In genomic region chr7:73971701-73972341, GRCh38 we compare ENCODE assay signal across 10 cellular contexts. TPM values are rescaled to one million over a fixed set of nuclear protein-coding genes. Genes with fewer than 3 reads are reported as not detected.
DNase-seq lines count a peak whose midpoint lies in the region; ATAC-seq, FAIRE-seq and TF ChIP-seq lines count a peak whose summit lies in the region.
"Had no signal": no experiment of that assay in that cellular context is flagged by ENCODE, and none has a peak within 500 bp of the region (broad histone marks: within the 10 kb centered on the region; RNA-seq: fewer than 3 reads in every experiment).

No MANE protein-coding gene starts in this region.

- no peak overlapping the region for H2AFZ ChIP-seq in K562 (ENCODE audit: low read depth, low read length)

- TF ChIP-seq RAD21 in K562 (CRISPR knock-in tag; conservative IDR thresholded peaks at IDR 0.05 in 1 of 2, IDR thresholded peaks at IDR 0.05 in 1 of 2): no peak

- DNase-seq in AG04450 (ENCODE audit: low read depth, low spot score) (no peak), HT-29 (ENCODE audit: low spot score) (peak; percentile 63), K562 (ENCODE audit: extremely low read depth in 1 of 4, low spot score in 3 of 4) (peak in 1 of 4 experiments; percentile 11), right lobe of liver (peak in 2 of 3 donors; percentile 21 to 33), NAMALWA (ENCODE audit: low spot score) (no peak), T-helper 9 cell (no peak)
- DNase-seq in activated CD4-positive, alpha-beta T cell treated with anti-CD3 and anti-CD28 coated beads, Interleukin-2, amount 10 ng/mL, durations not matched to agents 7 days and 5 days: no peak

- H3K27ac Mint-ChIP-seq in activated CD4-positive, alpha-beta T cell treated with anti-CD3 and anti-CD28 coated beads, Interleukin-2, amount 10 ng/mL, durations not matched to agents 7 days and 5 days: no peak overlapping the region
- H3K27ac Mint-ChIP-seq: CD4-positive, alpha-beta T cell had no signal

- no peaks in the 10 kb centered on the region for H3K36me3 ChIP-seq in K562 (ENCODE audit: control insufficient read depth, insufficient read depth, low read length)
- no peaks in the 10 kb centered on the region for H3K36me3 ChIP-seq in right lobe of liver
- H3K36me3 ChIP-seq: ascending aorta had no signal

- CTCF ChIA-PET in AG04450 (lab: Charles Lee) (interaction anchor here (0.9 kb wide), 1 partner anchor 49 kb away, joined by 3 read pairs; no protein-coding TSS in a partner anchor), K562 (lab: Yijun Ruan, JAX; ENCODE audit: low intra/inter-chr PET ratio) (no interaction called here)
- CTCF ChIA-PET in activated CD4-positive, alpha-beta T cell treated with anti-CD3 and anti-CD28 coated beads, Interleukin-2, amount 10 ng/mL, durations not matched to agents 7 days and 5 days (lab: Charles Lee): interaction anchor here (0.6 kb wide), 1 partner anchor 9 kb away, joined by 3 read pairs; no protein-coding TSS in a partner anchor

- H3K36me3 Mint-ChIP-seq in activated CD4-positive, alpha-beta T cell treated with anti-CD3 and anti-CD28 coated beads, Interleukin-2, amount 10 ng/mL, durations not matched to agents 7 days and 5 days (ENCODE audit: low read depth): no peaks in the 10 kb centered on the region

- peak overlapping the region in 1 of 2 experiments; percentile 50; a peak in 1 of 4 replicates for H3K9ac ChIP-seq in K562 (ENCODE audit: insufficient read depth in 1 of 2, low read depth in 2 of 2, low read length in 2 of 2)

- H3K4me3 ChIP-seq in AG04450 (ENCODE audit: low read depth, low read length) (no peak overlapping the region), K562 (no peak overlapping the region), right lobe of liver (no peak overlapping the region)
- H3K4me3 ChIP-seq: ascending aorta had no signal

- in situ Hi-C loops in K562 (cut with MboI): no loop called here

- H4K20me1 ChIP-seq in K562 (replicated peaks; ENCODE audit: control insufficient read depth, insufficient read depth, low read length): peaks cover 4% of the 10 kb centered on the region; the same call in 1 of the 2 replicates

- H3K9me1 ChIP-seq in K562 (ENCODE audit: control insufficient read depth, insufficient read depth, low read length): no peaks in the 10 kb centered on the region

- TF ChIP-seq CTCF in AG04450 (IDR thresholded peaks at IDR 0.05; ENCODE audit: low read depth, low read length): peak; percentile 20; the same call in 1 of the 2 replicates
- peak; percentile 25 to 52 (median 26); a peak in 5 of 6 replicates for TF ChIP-seq CTCF in K562 (IDR thresholded peaks at IDR 0.05 in 2 of 3, conservative IDR thresholded peaks at IDR 0.05 in 1 of 3; ENCODE audit: insufficient read depth in 2 of 3, low read depth in 1 of 3, low read length in 3 of 3)
- TF ChIP-seq CTCF in right lobe of liver (IDR thresholded peaks at IDR 0.05): no peak

- H3K27ac ChIP-seq in AG04450 (ENCODE audit: low read depth, low read length) (no peak overlapping the region), K562 (ENCODE audit: extremely low read depth, low read depth, low read length) (no peak overlapping the region), right lobe of liver (no peak overlapping the region)

- H3K27me3 ChIP-seq in AG04450 (ENCODE audit: control insufficient read depth, insufficient read depth, low read length): peaks cover 9% of the 10 kb centered on the region
- peaks cover 21 to 62% of the 10 kb centered on the region in 2 experiments for H3K27me3 ChIP-seq in K562 (ENCODE audit: control insufficient read depth in 2 of 2, insufficient read depth in 2 of 2, low read length in 2 of 2)
- no peaks in the 10 kb centered on the region for H3K27me3 ChIP-seq in right lobe of liver
- H3K27me3 ChIP-seq: ascending aorta had no signal

- POLR2A ChIA-PET in AG04450 (lab: Yijun Ruan, JAX): no interaction called here
- POLR2A ChIA-PET in K562 (lab: Yijun Ruan, JAX): no interaction called here
- POLR2A ChIA-PET in activated CD4-positive, alpha-beta T cell treated with anti-CD3 and anti-CD28 coated beads, Interleukin-2, amount 10 ng/mL, durations not matched to agents 7 days and 5 days (lab: Charles Lee): no interaction called here

- intact Hi-C loops in K562 (cut with micrococcal nuclease) (no loop called here), right lobe of liver (cut with DNase I) (loop anchor here in 1 of 2 donors (10.0 kb wide), 1 partner anchor 107 kb away; the partner anchor contains the start of gene TMEM270)

- H3K9me3 ChIP-seq in AG04450 (ENCODE audit: control insufficient read depth, insufficient read depth, low read length) (no peaks in the 10 kb centered on the region; the same call in 1 of the 2 replicates), K562 (replicated peaks; ENCODE audit: control insufficient read depth, insufficient read depth, low read depth, low read length) (no peaks in the 10 kb centered on the region), right lobe of liver (no peaks in the 10 kb centered on the region)
- H3K9me3 ChIP-seq: ascending aorta had no signal

- TF ChIP-seq EP300 in K562 (IDR thresholded peaks at IDR 0.05; ENCODE audit: low read length): no peak

- H3K4me1 ChIP-seq in K562 (replicated peaks in 1 of 2; ENCODE audit: control insufficient read depth in 2 of 2, insufficient read depth in 2 of 2, low read length in 2 of 2) (peaks cover 0 to 3% of the 10 kb centered on the region in 2 experiments; a peak in 1 of 5 replicates), right lobe of liver (no peaks in the 10 kb centered on the region)

- BruUV-seq in K562 (replicated peaks; lab: Mats Ljungman, UMichigan): no TSS peak

- H3K4me1 Mint-ChIP-seq in activated CD4-positive, alpha-beta T cell treated with anti-CD3 and anti-CD28 coated beads, Interleukin-2, amount 10 ng/mL, durations not matched to agents 7 days and 5 days: peaks cover 2% of the 10 kb centered on the region

- WGBS in K562 (ENCODE audit: insufficient coverage, low coverage, missing lambda C conversion rate): 9% methylated on average over 13 of the region's 13 CpGs
- 62% methylated on average over 7 of the region's 13 CpGs for WGBS in right lobe of liver (ENCODE audit: insufficient coverage, low coverage, low lambda C conversion rate, missing lambda C conversion rate)

- ATAC-seq in K562 (peak; percentile 61), right lobe of liver (peak in 1 of 4 donors; percentile 15), HG03280 (IDR thresholded peaks at IDR 0.05; ENCODE audit: unreplicated experiment) (no peak)

- FAIRE-seq in K562 (lab: Jason Lieb, UNC): peak; percentile 56

- H3K4me3 Mint-ChIP-seq in activated CD4-positive, alpha-beta T cell treated with anti-CD3 and anti-CD28 coated beads, Interleukin-2, amount 10 ng/mL, durations not matched to agents 7 days and 5 days: no peak overlapping the region
- H3K4me3 Mint-ChIP-seq: CD4-positive, alpha-beta T cell had no signal

- no peak for TF ChIP-seq POLR2A in K562 (conservative IDR thresholded peaks at IDR 0.05)
- no peak for TF ChIP-seq POLR2A in right lobe of liver (IDR thresholded peaks at IDR 0.05)

- no peak overlapping the region for H3K4me2 ChIP-seq in K562 (ENCODE audit: insufficient read depth, low read length)

- no peaks in the 10 kb centered on the region for H3K79me2 ChIP-seq in K562 (ENCODE audit: control insufficient read depth, insufficient read depth, low read length)

- peaks cover 3% of the 10 kb centered on the region for H3K9me3 Mint-ChIP-seq in activated CD4-positive, alpha-beta T cell treated with anti-CD3 and anti-CD28 coated beads, Interleukin-2, amount 10 ng/mL, durations not matched to agents 7 days and 5 days
- H3K9me3 Mint-ChIP-seq: CD4-positive, alpha-beta T cell had no signal

- no peaks in the 10 kb centered on the region for H3K27me3 Mint-ChIP-seq in activated CD4-positive, alpha-beta T cell treated with anti-CD3 and anti-CD28 coated beads, Interleukin-2, amount 10 ng/mL, durations not matched to agents 7 days and 5 days

TF ChIP-seq in K562, 482 proteins besides CTCF, POLR2A, EP300 and RAD21 (continues in another document):
- TF ChIP-seq ZNF695 (CRISPR knock-in tag; IDR thresholded peaks at IDR 0.05) (no peak), CXXC5 (CRISPR knock-in tag; IDR thresholded peaks at IDR 0.05) (no peak), TCF7L2 (IDR thresholded peaks at IDR 0.05; ENCODE audit: low read depth, low read length) (no peak)

RNA-seq across cellular contexts. Expression of gene ELN, which starts 56.2 kb away (rescaled TPM):
- polyA plus RNA-seq in AG04450 (2011; rRNA removed) (2.1 and 2.8 TPM in 2 replicates), K562 (2011; rRNA removed) (not detected in 2 replicates), K562 (2014; fragmentation: Illumina TruSeq; extraction: Trizol) (not detected in 2 replicates), K562 (2014; fragmentation: Nextera tagmentation; extraction: Ambion mirVana) (not detected), K562 (2014; rRNA removed) (not detected in 2 replicates)
- polyA minus RNA-seq in AG04450 (2011; rRNA and poly(A)+ RNA removed): 1.4 and 2.3 TPM in 2 replicates
- total RNA-seq in HT-29 (2014; rRNA removed; shearing (Covaris generic)): 0.03 and 0.10 TPM in 2 replicates
- not detected in 2 replicates for total RNA-seq in K562 (2011; cell fraction: chromatin; rRNA removed; ENCODE audit: low replicate concordance)
- total RNA-seq in K562 (2011; cell fraction: nucleolus; rRNA removed): not detected in 2 replicates
- total RNA-seq in K562 (2011; cell fraction: nucleoplasm; rRNA removed): not detected in 2 replicates
- total RNA-seq in K562 (2014; rRNA removed) (not detected in 2 replicates), K562 (2014; rRNA removed; fragmentation: Illumina TruSeq; extraction: Trizol) (not detected in 2 replicates), K562 (2015; rRNA removed; fragmentation: Illumina TruSeq; extraction: Trizol) (not detected in 2 replicates), K562 (2021) (0.20 TPM in 2 replicates), right lobe of liver (10 to 100 TPM in 1 of 6 experiments, 1 to 10 TPM in 5; 3.0 to 11.7 (median 5.3) TPM)
- polyA plus RNA-seq in K562 (2011; cell fraction: cytosol; rRNA removed): 0.01 TPM in 1 of 2 replicates, not detected in the other
- not detected in 2 replicates for polyA plus RNA-seq in K562 (2011; cell fraction: nucleus; rRNA removed)
- polyA plus RNA-seq in K562 (2012): 0.14 TPM in 1 of 2 replicates, not detected in the other
- polyA minus RNA-seq in K562 (2011; rRNA and poly(A)+ RNA removed): not detected in 2 replicates
- polyA minus RNA-seq in K562 (2011; cell fraction: cytosol; rRNA and poly(A)+ RNA removed): not detected in 2 replicates
- not detected in 2 replicates for polyA minus RNA-seq in K562 (2011; cell fraction: nucleus; rRNA and poly(A)+ RNA removed)
- not detected for total RNA-seq in activated CD4-positive, alpha-beta T cell treated with anti-CD3 and anti-CD28 coated beads, Interleukin-2, amount 10 ng/mL, durations not matched to agents 7 days and 5 days
- total RNA-seq: CD4-positive, alpha-beta T cell had no signal

Comparison
In these comparisons a context has a peak if more than half of its experiments do, and no peak if none do; other contexts are left out.
1. DNase-seq: peak in HT-29 (single experiment) and right lobe of liver (2 of 3); none in AG04450 (single experiment), NAMALWA (single experiment), T-helper 9 cell (single experiment) and activated CD4-positive, alpha-beta T cell treated with anti-CD3 and anti-CD28 coated beads, Interleukin-2, amount 10 ng/mL, durations not matched to agents 7 days and 5 days (single experiment).
2. CTCF ChIP-seq: peak in AG04450 (single experiment) and K562 (3 of 3); none in right lobe of liver (0 of 4).